ENCODE assay signal across 8 cellular contexts in genomic region chr2:12005886-12006681, GRCh38.
DNase-seq lines count a peak whose midpoint lies in the region; ATAC-seq and TF ChIP-seq lines count a peak whose summit lies in the region.

No MANE protein-coding gene starts in this region.

- TF ChIP-seq CTCF in SK-N-SH (IDR thresholded peaks at IDR 0.05): no peak

- H3K9me3 ChIP-seq in SK-N-SH: no peaks in the 10 kb centered on the region

- H3K4me3 ChIP-seq in SK-N-SH (ENCODE audit: low read depth in 2 of 2, low read length in 1 of 2): no peak overlapping the region

- H2AFZ ChIP-seq in SK-N-SH (ENCODE audit: low read depth): no peak overlapping the region

- H3K27ac ChIP-seq in SK-N-SH (ENCODE audit: low read depth in 2 of 2, low read length in 1 of 2): no peak overlapping the region

- peaks cover 4 to 14% of the 10 kb centered on the region in 2 experiments; a peak in 2 of 4 replicates for H3K4me1 ChIP-seq in SK-N-SH (ENCODE audit: control insufficient read depth in 1 of 2, insufficient read depth in 2 of 2, low read depth in 1 of 2, low read length in 1 of 2)

- peak; percentile 76 for ATAC-seq in GM18858 (IDR thresholded peaks at IDR 0.05; ENCODE audit: unreplicated experiment)
- peak; percentile 86 for ATAC-seq in HG02852 (IDR thresholded peaks at IDR 0.05; ENCODE audit: unreplicated experiment)

- no peaks in the 10 kb centered on the region for H4K20me1 ChIP-seq in SK-N-SH (ENCODE audit: insufficient read depth)

- H3K9me2 ChIP-seq in SK-N-SH: no peaks in the 10 kb centered on the region

- intact Hi-C loops in head of caudate nucleus (cut with DNase I): no loop called here

- no peaks in the 10 kb centered on the region for H3K36me3 ChIP-seq in SK-N-SH (replicated peaks in 1 of 2; ENCODE audit: control insufficient read depth in 1 of 2, insufficient read depth in 2 of 2, low read length in 1 of 2)

- TF ChIP-seq RAD21 in SK-N-SH (IDR thresholded peaks at IDR 0.05; ENCODE audit: low read length): no peak

- H3K79me2 ChIP-seq in SK-N-SH (ENCODE audit: insufficient read depth): no peaks in the 10 kb centered on the region

- H3K27me3 ChIP-seq in SK-N-SH (ENCODE audit: insufficient read depth): no peaks in the 10 kb centered on the region

- DNase-seq in NCI-H2227 (lab: John Stamatoyannopoulos, UW; ENCODE audit: unreplicated experiment) (peak; percentile 35), head of caudate nucleus (peak in 22 of 42 donors; percentile 11 to 61 (median 30)), SK-N-SH (no peak), medulla oblongata (ENCODE audit: extremely low spot score) (no peak)
- DNase-seq in activated CD8-positive, alpha-beta memory T cell treated with anti-CD3 and anti-CD28 coated beads, Interleukin-2, amount 50 U/mL, for 4 hours: peak; percentile 54
- DNase-seq in stimulated activated CD4-positive, alpha-beta T cell treated with anti-CD3 and anti-CD28 coated beads, TNF-alpha, amount 100 ng/mL, for 1 hour (ENCODE audit: low read depth in 3 of 3, low spot score in 1 of 3): peak; percentile 10 to 41 (median 11)

- H3F3A ChIP-seq in SK-N-SH (replicated peaks; ENCODE audit: insufficient read depth): no peaks in the 10 kb centered on the region

- POLR2A ChIA-PET in SK-N-SH (lab: Yijun Ruan, JAX): no interaction called here

- WGBS in SK-N-SH (ENCODE audit: low lambda C conversion rate): 71% methylated on average over 8 of the region's 8 CpGs

- CTCF ChIA-PET in SK-N-SH (lab: Yijun Ruan, JAX): interaction anchor here (0.9 to 1.0 kb wide), 2 partner anchors 161 to 221 kb away, joined by 3 read pairs; no protein-coding TSS in a partner anchor

- H3K4me2 ChIP-seq in SK-N-SH: no peak overlapping the region

- TF ChIP-seq EP300 in SK-N-SH (IDR thresholded peaks at IDR 0.05; ENCODE audit: borderline replicate concordance in 1 of 2, low read depth in 1 of 2, low read length in 1 of 2): no peak

- no peak overlapping the region for H3K9ac ChIP-seq in SK-N-SH

TF ChIP-seq in SK-N-SH, 30 proteins besides CTCF, POLR2A, EP300 and RAD21:
- TF ChIP-seq JUND (IDR thresholded peaks at IDR 0.05) (no peak), FOSL2 (IDR thresholded peaks at IDR 0.05; ENCODE audit: borderline replicate concordance, low read depth) (no peak), MAX (IDR thresholded peaks at IDR 0.05; ENCODE audit: low read depth) (no peak), CHD2 (IDR thresholded peaks at IDR 0.05; ENCODE audit: low read length, partially characterized antibody) (no peak), POLR2AphosphoS5 (IDR thresholded peaks at IDR 0.05; ENCODE audit: low read depth, low read length) (no peak), NRF1 (IDR thresholded peaks at IDR 0.05; ENCODE audit: low read depth, low read length) (no peak), ZBTB33 (IDR thresholded peaks at IDR 0.05; ENCODE audit: borderline replicate concordance, low read depth) (no peak), FOXJ3 (CRISPR knock-in tag; IDR thresholded peaks at IDR 0.05) (no peak)

Comparison
In these comparisons a context has a peak if more than half of its experiments do, and no peak if none do; other contexts are left out.
1. DNase-seq: peak in NCI-H2227 (single experiment), activated CD8-positive, alpha-beta memory T cell treated with anti-CD3 and anti-CD28 coated beads, Interleukin-2, amount 50 U/mL, for 4 hours (single experiment), head of caudate nucleus (22 of 42) and stimulated activated CD4-positive, alpha-beta T cell treated with anti-CD3 and anti-CD28 coated beads, TNF-alpha, amount 100 ng/mL, for 1 hour (3 of 3); none in SK-N-SH (single experiment) and medulla oblongata (single experiment).